In genomic region chr6:15626878-15627683, GRCh38 we compare ENCODE assay signal across 22 cellular contexts. TPM values are rescaled to one million over a fixed set of nuclear protein-coding genes. Genes with fewer than 3 reads are reported as not detected.
A peak's percentile ranks its signal among the peaks of the same experiment; 100 is the strongest.
DNase-seq lines count a peak whose midpoint lies in the region; ATAC-seq and TF ChIP-seq lines count a peak whose summit lies in the region.
"Had no signal": no experiment of that assay in that cellular context is flagged by ENCODE, and none has a peak within 500 bp of the region (broad histone marks: within the 10 kb centered on the region; RNA-seq: fewer than 3 reads in every experiment).

No MANE protein-coding gene starts in this region.

- no peaks in the 10 kb centered on the region for H3K4me1 ChIP-seq in vagina

- no peaks in the 10 kb centered on the region for H3K27me3 ChIP-seq in vagina
- H3K27me3 ChIP-seq: gastrocnemius medialis, sigmoid colon, tibial nerve had no signal

- peaks cover 4% of the 10 kb centered on the region for H3K27me3 Mint-ChIP-seq in brain
- H3K27me3 Mint-ChIP-seq in naive B cell: no peaks in the 10 kb centered on the region
- H3K27me3 Mint-ChIP-seq: effector memory CD8-positive, alpha-beta T cell had no signal

- H3K9me3 Mint-ChIP-seq in brain (no peaks in the 10 kb centered on the region), naive B cell (no peaks in the 10 kb centered on the region)
- H3K9me3 Mint-ChIP-seq: effector memory CD8-positive, alpha-beta T cell had no signal

- H3K27ac Mint-ChIP-seq in brain: peak overlapping the region in 1 of 5 experiments; percentile 28
- H3K27ac Mint-ChIP-seq in naive B cell: peak overlapping the region in 4 of 6 donors; percentile 58 to 87 (median 80)
- H3K27ac Mint-ChIP-seq: activated CD8-positive, alpha-beta memory T cell treated with anti-CD3 and anti-CD28 coated beads, Interleukin-2, amount 10 ng/mL, durations not matched to agents 7 days and 5 days had no signal

- H3K4me3 Mint-ChIP-seq in brain: peak overlapping the region in 4 of 5 experiments; percentile 8 to 69 (median 40)
- H3K4me3 Mint-ChIP-seq in naive B cell: no peak overlapping the region
- H3K4me3 Mint-ChIP-seq: activated CD8-positive, alpha-beta memory T cell treated with anti-CD3 and anti-CD28 coated beads, Interleukin-2, amount 10 ng/mL, durations not matched to agents 7 days and 5 days had no signal

- intact Hi-C loops in left ventricle myocardium superior (cut with micrococcal nuclease) (loop anchor here (10.0 kb wide), 1 partner anchor 122 kb away; no protein-coding TSS in a partner anchor), cardiac septum (cut with DNase I) (loop anchor here (10.0 kb wide), 2 partner anchors 382 to 1502 kb away; partner anchors contain the start of gene JARID2), vagina (cut with DNase I) (loop anchor here (10.0 kb wide), 1 partner anchor 122 kb away; no protein-coding TSS in a partner anchor)

- H3K36me3 ChIP-seq in vagina: peaks cover 0 to 4% of the 10 kb centered on the region in 2 donors
- H3K36me3 ChIP-seq: gastrocnemius medialis, tibial nerve had no signal

- ATAC-seq in left ventricle myocardium superior: peak; percentile 11
- no peak for ATAC-seq in naive B cell (ENCODE audit: low read depth in 2 of 2)
- no peak for ATAC-seq in GM19351 (IDR thresholded peaks at IDR 0.05; ENCODE audit: unreplicated experiment)
- ATAC-seq: activated CD4-positive, CD25-positive, alpha-beta regulatory T cell treated with anti-CD3 and anti-CD28 coated beads, Interleukin-2, amount 50 U/mL, for 24 hours; activated CD8-positive, alpha-beta memory T cell treated with anti-CD3 and anti-CD28 coated beads, Interleukin-2, amount 10 ng/mL, durations not matched to agents 7 days and 5 days; effector memory CD8-positive, alpha-beta T cell; gastrocnemius medialis had no signal

- H3K27ac ChIP-seq in vagina: no peak overlapping the region
- H3K27ac ChIP-seq: gastrocnemius medialis, sigmoid colon had no signal

- no peak for DNase-seq in left ventricle myocardium superior
- no peak for DNase-seq in cardiac septum (ENCODE audit: low spot score)
- no peak for DNase-seq in naive B cell
- no peak for DNase-seq in vagina (ENCODE audit: extremely low spot score in 2 of 2)
- DNase-seq in D341Med (ENCODE audit: low spot score): no peak
- DNase-seq in effector CD4-positive, alpha-beta T cell: no peak
- DNase-seq: ACHN; activated CD8-positive, alpha-beta memory T cell treated with anti-CD3 and anti-CD28 coated beads, Interleukin-2, amount 10 ng/mL, durations not matched to agents 7 days and 5 days; activated naive CD4-positive, alpha-beta T cell; COR-L47; effector memory CD8-positive, alpha-beta T cell; gastrocnemius medialis; H7; NCI-H2107; RPMI8226; sigmoid colon; stimulated activated CD4-positive, alpha-beta T cell treated with anti-CD3 and anti-CD28 coated beads, Interleukin-4, amount 100 ng/mL, for 4 hours had no signal

- no peak for TF ChIP-seq POLR2A in vagina (IDR thresholded peaks at IDR 0.05)

- no peaks in the 10 kb centered on the region for H3K9me3 ChIP-seq in vagina
- H3K9me3 ChIP-seq: gastrocnemius medialis, sigmoid colon, tibial nerve had no signal

- no peaks in the 10 kb centered on the region for H3K36me3 Mint-ChIP-seq in brain
- no peaks in the 10 kb centered on the region for H3K36me3 Mint-ChIP-seq in naive B cell

- H3K4me1 Mint-ChIP-seq in brain: peaks cover 28% of the 10 kb centered on the region
- H3K4me1 Mint-ChIP-seq in naive B cell: peaks cover 6 to 24% (median 20%) of the 10 kb centered on the region in 3 donors

- TF ChIP-seq CTCF in brain (conservative IDR thresholded peaks at IDR 0.05) (no peak), vagina (IDR thresholded peaks at IDR 0.05) (no peak)

- H3K4me3 ChIP-seq in vagina: no peak overlapping the region
- H3K4me3 ChIP-seq: gastrocnemius medialis, lung, sigmoid colon, tibial nerve had no signal

RNA-seq across cellular contexts. Expression of gene DTNBP1, which starts 35.7 kb away (rescaled TPM):
- 27.0 TPM for total RNA-seq in left ventricle myocardium superior
- 19.0 TPM for total RNA-seq in cardiac septum
- 33.1 TPM for polyA plus RNA-seq in brain (ENCODE audit: insufficient read depth, low read depth, low replicate concordance)
- polyA plus RNA-seq in naive B cell (ENCODE audit: low read depth in 6 of 6): 100 to 1,000 TPM in 1 of 6 donors, 10 to 100 TPM in 5; 60.2 to 108 (median 77.4) TPM
- 18.2 TPM for total RNA-seq in vagina

Comparison
In these comparisons a context has a peak if more than half of its experiments do, and no peak if none do; other contexts are left out.
1. H3K4me3 Mint-ChIP-seq: peak in brain (4 of 5); none in naive B cell (0 of 8).